ENCODE assay signal across 12 cellular contexts in the genomic region with DNA sequence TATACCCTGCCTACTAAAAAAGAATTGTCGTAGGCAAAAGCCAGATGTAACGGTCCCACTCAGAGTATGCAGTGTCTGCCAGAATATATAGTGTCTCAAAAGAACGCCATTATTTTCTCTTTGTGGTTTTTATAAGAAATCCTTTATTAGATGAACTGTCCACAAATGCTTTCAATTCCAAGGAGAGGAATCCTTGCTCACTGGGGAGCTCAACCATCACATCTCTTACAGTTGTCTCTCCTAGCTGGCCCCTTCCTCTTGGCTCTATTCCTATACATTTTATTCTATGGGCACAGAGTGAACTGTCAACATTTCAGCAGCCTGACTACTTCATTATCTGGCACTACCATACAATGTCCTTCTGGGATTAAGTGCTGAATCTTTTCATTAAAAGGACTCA.
"Had no signal": no experiment of that assay in that cellular context is flagged by ENCODE, and none has a peak within 500 bp of the region (broad histone marks: within the 10 kb centered on the region; RNA-seq: fewer than 3 reads in every experiment).

No MANE protein-coding gene starts in this region.

- DNase-seq: activated CD8-positive, alpha-beta memory T cell treated with anti-CD3 and anti-CD28 coated beads, Interleukin-2, amount 10 ng/mL, durations not matched to agents 7 days and 5 days; activated gamma-delta T cell; activated naive CD8-positive, alpha-beta T cell treated with anti-CD3 and anti-CD28 coated beads, Interleukin-2, amount 10 ng/mL, durations not matched to agents 7 days and 5 days; activated T-cell treated with anti-CD3 and anti-CD28 coated beads, Interleukin-2, amount 50 U/mL, for 48 hours; aorta; effector CD8-positive, alpha-beta T cell; right cardiac atrium; stimulated activated naive CD8-positive, alpha-beta T cell treated with anti-CD3 and anti-CD28 coated beads, Interleukin-15, Interleukin-2, amounts not matched to agents 100 U/mL and 50 U/mL, for 24 hours; T-helper 17 cell; upper lobe of left lung had no signal

- H3K4me1 Mint-ChIP-seq: activated CD8-positive, alpha-beta memory T cell treated with anti-CD3 and anti-CD28 coated beads, Interleukin-2, amount 10 ng/mL, durations not matched to agents 7 days and 5 days; activated naive CD8-positive, alpha-beta T cell treated with anti-CD3 and anti-CD28 coated beads, Interleukin-2, amount 10 ng/mL, durations not matched to agents 7 days and 5 days; T-helper 17 cell had no signal

- H3K9me3 ChIP-seq: suprapubic skin, upper lobe of left lung had no signal

- H3K36me3 Mint-ChIP-seq: activated CD8-positive, alpha-beta memory T cell treated with anti-CD3 and anti-CD28 coated beads, Interleukin-2, amount 10 ng/mL, durations not matched to agents 7 days and 5 days; activated naive CD8-positive, alpha-beta T cell treated with anti-CD3 and anti-CD28 coated beads, Interleukin-2, amount 10 ng/mL, durations not matched to agents 7 days and 5 days had no signal

- H3K36me3 ChIP-seq: suprapubic skin, upper lobe of left lung had no signal

- H3K27ac Mint-ChIP-seq: activated CD8-positive, alpha-beta memory T cell treated with anti-CD3 and anti-CD28 coated beads, Interleukin-2, amount 10 ng/mL, durations not matched to agents 7 days and 5 days; activated naive CD8-positive, alpha-beta T cell treated with anti-CD3 and anti-CD28 coated beads, Interleukin-2, amount 10 ng/mL, durations not matched to agents 7 days and 5 days; T-helper 17 cell had no signal

- H3K27me3 ChIP-seq: suprapubic skin, upper lobe of left lung had no signal

- ATAC-seq: activated CD8-positive, alpha-beta memory T cell treated with anti-CD3 and anti-CD28 coated beads, Interleukin-2, amount 10 ng/mL, durations not matched to agents 7 days and 5 days; right cardiac atrium; stimulated activated naive CD8-positive, alpha-beta T cell treated with anti-CD3 and anti-CD28 coated beads, Interleukin-15, Interleukin-2, amounts not matched to agents 100 U/mL and 50 U/mL, for 24 hours; T-helper 17 cell had no signal

- H3K4me3 ChIP-seq: coronary artery, suprapubic skin, upper lobe of left lung had no signal

- H3K27ac ChIP-seq: suprapubic skin, upper lobe of left lung had no signal

- H3K9me3 Mint-ChIP-seq: activated naive CD8-positive, alpha-beta T cell treated with anti-CD3 and anti-CD28 coated beads, Interleukin-2, amount 10 ng/mL, durations not matched to agents 7 days and 5 days had no signal

- H3K4me3 Mint-ChIP-seq: activated CD8-positive, alpha-beta memory T cell treated with anti-CD3 and anti-CD28 coated beads, Interleukin-2, amount 10 ng/mL, durations not matched to agents 7 days and 5 days; activated naive CD8-positive, alpha-beta T cell treated with anti-CD3 and anti-CD28 coated beads, Interleukin-2, amount 10 ng/mL, durations not matched to agents 7 days and 5 days; T-helper 17 cell had no signal
